ENCODE assay signal across 9 cellular contexts in the genomic region with DNA sequence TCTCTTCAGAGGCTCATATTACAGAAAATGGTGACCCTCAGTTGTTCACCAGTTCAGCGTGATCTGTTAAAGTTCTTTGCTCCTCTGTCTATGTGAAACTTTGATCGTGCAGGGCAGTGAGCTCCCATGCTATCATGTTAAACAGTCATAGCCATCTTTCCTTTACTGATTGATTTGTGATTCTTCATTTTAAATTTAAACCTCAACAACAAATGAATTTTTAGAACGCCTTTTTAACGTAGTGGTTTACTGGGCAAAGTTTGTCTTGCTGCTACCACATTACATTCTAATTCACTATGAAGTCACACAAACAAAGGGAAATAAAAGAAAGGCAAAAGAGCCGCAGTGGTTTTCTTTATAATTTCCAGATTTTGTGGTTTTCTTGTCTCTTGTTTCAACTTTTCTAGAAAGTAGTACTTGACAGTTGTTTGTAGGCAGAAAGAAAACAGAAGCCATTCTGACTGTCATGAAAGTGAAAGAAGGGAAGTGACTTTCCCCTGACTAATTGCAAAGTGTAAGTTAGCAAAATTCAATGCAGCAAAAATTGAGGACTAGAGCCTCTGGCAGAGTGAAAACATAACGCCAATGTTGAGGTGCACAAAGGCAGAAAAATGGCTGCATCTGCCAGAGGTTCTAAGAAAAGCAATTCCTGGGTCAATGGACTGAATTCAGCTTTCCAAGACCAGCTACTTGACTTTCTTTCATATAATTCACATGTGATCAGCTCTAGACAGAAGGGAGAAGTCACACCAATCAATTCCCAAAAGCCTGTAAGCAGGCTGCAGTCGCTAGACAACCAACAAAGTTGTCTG. TPM values are rescaled to one million over a fixed set of nuclear protein-coding genes. Genes with fewer than 3 reads are reported as not detected.
DNase-seq lines count a peak whose midpoint lies in the region; ATAC-seq and TF ChIP-seq lines count a peak whose summit lies in the region.
"Had no signal": no experiment of that assay in that cellular context is flagged by ENCODE, and none has a peak within 500 bp of the region (broad histone marks: within the 10 kb centered on the region; RNA-seq: fewer than 3 reads in every experiment).

No MANE protein-coding gene starts in this region.

- no peak overlapping the region for H3K4me3 Mint-ChIP-seq in naive B cell

- WGBS in tibial nerve, 2 donors = 63 to 67% methylated on average over 7 of the region's 7 CpGs
- WGBS in testis, 2 donors = 78 to 81% methylated on average over 7 of the region's 7 CpGs

- ATAC-seq in GM18520 (IDR thresholded peaks at IDR 0.05; ENCODE audit: unreplicated experiment) (peak; percentile 82), GM21825 (IDR thresholded peaks at IDR 0.05; ENCODE audit: unreplicated experiment) (peak; percentile 92), naive B cell (ENCODE audit: low read depth in 2 of 2) (peak; percentile 64 to 71)

- peaks cover 15 to 22% (median 18%) of the 10 kb centered on the region in 3 donors for H3K27me3 Mint-ChIP-seq in naive B cell

- H3K4me1 ChIP-seq in tibial nerve = no peaks in the 10 kb centered on the region
- H3K4me1 ChIP-seq in testis = no peaks in the 10 kb centered on the region
- H3K4me1 ChIP-seq: right lobe of liver had no signal

- H3K4me3 ChIP-seq in tibial nerve (no peak overlapping the region), testis (no peak overlapping the region)
- H3K4me3 ChIP-seq: right lobe of liver had no signal

- peaks cover 0 to 8% of the 10 kb centered on the region in 2 donors for H3K36me3 Mint-ChIP-seq in naive B cell

- H3K27me3 ChIP-seq in tibial nerve (no peaks in the 10 kb centered on the region), testis (no peaks in the 10 kb centered on the region)
- H3K27me3 ChIP-seq: right lobe of liver had no signal

- TF ChIP-seq CTCF in tibial nerve (IDR thresholded peaks at IDR 0.05) (no peak), testis (IDR thresholded peaks at IDR 0.05) (no peak)

- peaks cover 9 to 12% (median 10%) of the 10 kb centered on the region in 3 donors for H3K4me1 Mint-ChIP-seq in naive B cell

- peaks cover 4 to 9% (median 5%) of the 10 kb centered on the region in 7 donors for H3K9me3 Mint-ChIP-seq in naive B cell

- H3K27ac ChIP-seq in tibial nerve = no peak overlapping the region
- no peak overlapping the region for H3K27ac ChIP-seq in testis
- H3K27ac ChIP-seq: right lobe of liver had no signal

- H3K9me3 ChIP-seq in tibial nerve (no peaks in the 10 kb centered on the region), testis (no peaks in the 10 kb centered on the region)
- H3K9me3 ChIP-seq: right lobe of liver had no signal

- H3K36me3 ChIP-seq in tibial nerve (no peaks in the 10 kb centered on the region), testis (ENCODE audit: low read depth, missing control alignments) (no peaks in the 10 kb centered on the region)
- H3K36me3 ChIP-seq: right lobe of liver had no signal

- DNase-seq in M059J (ENCODE audit: low read depth) (peak; percentile 37), naive B cell (peak; percentile 15), NCI-H748 (lab: John Stamatoyannopoulos, UW; ENCODE audit: unreplicated experiment) (no peak), tibial nerve (ENCODE audit: low spot score in 2 of 2) (no peak), DMS114 treated with DMSO at 0.1 percent for 48 hours (lab: John Stamatoyannopoulos, UW; ENCODE audit: unreplicated experiment) (no peak), testis (no peak)
- DNase-seq: right lobe of liver had no signal

- no peak overlapping the region for H3K27ac Mint-ChIP-seq in naive B cell

- intact Hi-C loops in testis (cut with DNase I; ENCODE audit: low total_unique reads) = no loop called here

- no peak for TF ChIP-seq EP300 in tibial nerve (IDR thresholded peaks at IDR 0.05)

- no peak for TF ChIP-seq POLR2A in tibial nerve (IDR thresholded peaks at IDR 0.05)
- TF ChIP-seq POLR2A in testis (IDR thresholded peaks at IDR 0.05) = no peak

RNA-seq across cellular contexts. Expression of a gene that starts 7.0 kb away (rescaled TPM):
- total RNA-seq in M059J (2014; rRNA removed; shearing (Covaris generic)) = not detected in 2 replicates
- polyA plus RNA-seq in naive B cell (ENCODE audit: low read depth in 6 of 6) (not detected), testis (ENCODE audit: insufficient read depth, low read depth, low replicate concordance) (not detected)
- total RNA-seq in tibial nerve (not detected), testis (under 1 TPM in 1 of 2 donors, not detected in 1; 0.39 TPM)
- total RNA-seq: right lobe of liver had no signal

RNA-seq across cellular contexts. Expression of a gene that starts 10.2 kb away (rescaled TPM):
- total RNA-seq in M059J (2014; rRNA removed; shearing (Covaris generic)) = not detected in 2 replicates
- polyA plus RNA-seq in naive B cell (ENCODE audit: low read depth in 6 of 6) = not detected
- total RNA-seq in tibial nerve = not detected
- total RNA-seq in testis = 1 to 10 TPM in 1 of 2 donors, under 1 TPM in 1; 0.63 to 1.9 TPM
- not detected for polyA plus RNA-seq in testis (ENCODE audit: insufficient read depth, low read depth, low replicate concordance)
- total RNA-seq: right lobe of liver had no signal

RNA-seq across cellular contexts. Expression of a gene that starts 22.5 kb away (rescaled TPM):
- 15.9 and 24.5 TPM in 2 replicates for total RNA-seq in M059J (2014; rRNA removed; shearing (Covaris generic))
- polyA plus RNA-seq in naive B cell (ENCODE audit: low read depth in 6 of 6) (10 to 100 TPM in 1 of 6 donors, 1 to 10 TPM in 5; 5.0 to 10.4 (median 6.2) TPM), testis (ENCODE audit: insufficient read depth, low read depth, low replicate concordance) (12.7 TPM)
- total RNA-seq in tibial nerve (10 to 100 TPM; 19.8 to 30.2 (median 25.7) TPM), testis (10 to 100 TPM; 17.4 to 19.3 TPM)

RNA-seq across cellular contexts. Expression of a gene that starts 27.5 kb away (rescaled TPM):
- not detected in 2 replicates for total RNA-seq in M059J (2014; rRNA removed; shearing (Covaris generic))
- not detected for polyA plus RNA-seq in naive B cell (ENCODE audit: low read depth in 6 of 6)
- total RNA-seq in tibial nerve = not detected
- 1 to 10 TPM; 1.2 to 1.3 TPM for total RNA-seq in testis
- not detected for polyA plus RNA-seq in testis (ENCODE audit: insufficient read depth, low read depth, low replicate concordance)
- total RNA-seq: right lobe of liver had no signal

RNA-seq across cellular contexts. Expression of a gene that starts 51.2 kb away (rescaled TPM):
- total RNA-seq in M059J (2014; rRNA removed; shearing (Covaris generic)) = not detected in 2 replicates
- polyA plus RNA-seq in naive B cell (ENCODE audit: low read depth in 6 of 6) (not detected), testis (ENCODE audit: insufficient read depth, low read depth, low replicate concordance) (not detected)
- total RNA-seq in tibial nerve (not detected), testis (not detected)
- total RNA-seq: right lobe of liver had no signal

Comparison
In these comparisons a context has a peak if more than half of its experiments do, and no peak if none do; other contexts are left out.
1. DNase-seq: peak in M059J (single experiment) and naive B cell (single experiment); none in NCI-H748 (single experiment), tibial nerve (0 of 2), DMS114 treated with DMSO at 0.1 percent for 48 hours (single experiment) and testis (single experiment).
2. Peak in every context shown above with its lines, with median percentiles within 50 percentile points of each other: ATAC-seq.